Comparison of ENCODE assay signal across 11 cellular contexts in genomic region chr6:155333414-155333813, GRCh38. TPM values are rescaled to one million over a fixed set of nuclear protein-coding genes. Genes with fewer than 3 reads are reported as not detected.
DNase-seq lines count a peak whose midpoint lies in the region; ATAC-seq and TF ChIP-seq lines count a peak whose summit lies in the region.
"Had no signal": no experiment of that assay in that cellular context is flagged by ENCODE, and none has a peak within 500 bp of the region (broad histone marks: within the 10 kb centered on the region; RNA-seq: fewer than 3 reads in every experiment).

No MANE protein-coding gene starts in this region.

- TF ChIP-seq CTCF in SK-N-SH (IDR thresholded peaks at IDR 0.05) (no peak), testis (IDR thresholded peaks at IDR 0.05) (no peak), H9 (conservative IDR thresholded peaks at IDR 0.05) (no peak)

- H2BK20ac ChIP-seq in H9 (ENCODE audit: low read depth, low read length, poor library complexity, severe bottlenecking), result no peak overlapping the region

- H2AFZ ChIP-seq in SK-N-SH (ENCODE audit: low read depth) (peak overlapping the region; percentile 13; the same call in 1 of the 2 replicates), H9 (ENCODE audit: low read length) (no peak overlapping the region)

- no peak overlapping the region for H4K91ac ChIP-seq in H9 (ENCODE audit: insufficient read length, low read depth, low read length)

- no peak overlapping the region for H2AK5ac ChIP-seq in H9 (ENCODE audit: insufficient read length, low read length)

- no peak for TF ChIP-seq EP300 in SK-N-SH (IDR thresholded peaks at IDR 0.05; ENCODE audit: borderline replicate concordance in 1 of 2, low read depth in 1 of 2, low read length in 1 of 2)

- no peak overlapping the region for H3K4me2 ChIP-seq in SK-N-SH
- no peak overlapping the region for H3K4me2 ChIP-seq in H9 (ENCODE audit: insufficient read depth, insufficient read length, low read length)

- no peak overlapping the region for H3K18ac ChIP-seq in H9 (ENCODE audit: insufficient read length, low read depth, low read length)

- H3K79me2 ChIP-seq in SK-N-SH (ENCODE audit: insufficient read depth) (no peaks in the 10 kb centered on the region), H9 (ENCODE audit: insufficient read depth, low read length) (no peaks in the 10 kb centered on the region)

- peak overlapping the region; percentile 24 to 93 (median 80) for H3K27ac Mint-ChIP-seq in naive B cell
- H3K27ac Mint-ChIP-seq in H9, result no peak overlapping the region

- H3K4me1 ChIP-seq in SK-N-SH (ENCODE audit: control insufficient read depth in 1 of 2, insufficient read depth in 2 of 2, low read depth in 1 of 2, low read length in 1 of 2), result peaks cover 0 to 2% of the 10 kb centered on the region in 2 experiments; a peak in 1 of 4 replicates
- no peaks in the 10 kb centered on the region for H3K4me1 ChIP-seq in testis
- H3K4me1 ChIP-seq in H9 (ENCODE audit: insufficient read depth, low read length), result no peaks in the 10 kb centered on the region

- no peaks in the 10 kb centered on the region for H3K27me3 ChIP-seq in SK-N-SH (ENCODE audit: insufficient read depth)
- no peaks in the 10 kb centered on the region for H3K27me3 ChIP-seq in testis
- H3K27me3 ChIP-seq in H9 (ENCODE audit: insufficient read depth, low read length), result no peaks in the 10 kb centered on the region

- no peak for TF ChIP-seq POLR2A in testis (IDR thresholded peaks at IDR 0.05)

- H3K79me1 ChIP-seq in H9 (ENCODE audit: insufficient read depth, low read depth, low read length, poor library complexity, severe bottlenecking), result no peaks in the 10 kb centered on the region

- no peak overlapping the region for H3K14ac ChIP-seq in H9 (ENCODE audit: insufficient read depth, low read length)

- TF ChIP-seq RAD21 in SK-N-SH (IDR thresholded peaks at IDR 0.05; ENCODE audit: low read length), result no peak

- peaks cover 19 to 33% (median 26%) of the 10 kb centered on the region in 3 donors for H3K4me1 Mint-ChIP-seq in naive B cell
- H3K4me1 Mint-ChIP-seq in H9, result peaks cover 8 to 9% of the 10 kb centered on the region in 2 experiments; a peak in 3 of 4 replicates

- H2BK5ac ChIP-seq in H9 (ENCODE audit: insufficient read length, low read length), result no peak overlapping the region

- DNase-seq in SK-N-SH (no peak), naive B cell (no peak), testis (no peak), NCI-H510A treated with DMSO at 0.1 percent for 48 hours (lab: John Stamatoyannopoulos, UW) (no peak), H9 (no peak)
- DNase-seq: activated gamma-delta T cell treated with Interleukin-2 at 50 U/mL for 16 hours had no signal

- CTCF ChIA-PET in SK-N-SH (lab: Yijun Ruan, JAX), result no interaction called here

- H3K36me3 ChIP-seq in SK-N-SH (replicated peaks in 1 of 2; ENCODE audit: control insufficient read depth in 1 of 2, insufficient read depth in 2 of 2, low read length in 1 of 2) (no peaks in the 10 kb centered on the region), testis (ENCODE audit: low read depth, missing control alignments) (no peaks in the 10 kb centered on the region)

- ATAC-seq in SK-N-SH treated with all-trans-retinoic acid at 6 μM for 48 hours, result no peak
- ATAC-seq in GM21515 (IDR thresholded peaks at IDR 0.05; ENCODE audit: unreplicated experiment), result peak; percentile 76
- ATAC-seq in HG03439 (IDR thresholded peaks at IDR 0.05; ENCODE audit: unreplicated experiment), result peak; percentile 69
- ATAC-seq in naive B cell (ENCODE audit: low read depth in 2 of 2), result peak; percentile 12 to 28
- ATAC-seq: Panc1 had no signal

- WGBS in SK-N-SH (ENCODE audit: low lambda C conversion rate), result 89% methylated on average over 5 of the region's 5 CpGs
- 74 to 80% methylated on average over 5 of the region's 5 CpGs for WGBS in testis, 2 donors
- WGBS in H9 (ENCODE audit: extremely low coverage, insufficient read length, low lambda C conversion rate), result no CpG with 5 or more reads among the region's 5 CpGs

- H3K4me3 Mint-ChIP-seq in naive B cell (peak overlapping the region in 7 of 8 donors; percentile 37 to 77 (median 50)), H9 (no peak overlapping the region)

- no peak overlapping the region for H4K8ac ChIP-seq in H9 (replicated peaks; ENCODE audit: insufficient read length, low read depth, low read length)

- H3K9me3 ChIP-seq in SK-N-SH (no peaks in the 10 kb centered on the region), testis (no peaks in the 10 kb centered on the region), H9 (ENCODE audit: control insufficient read depth, low read depth, low read length) (no peaks in the 10 kb centered on the region)

- no peak overlapping the region for H2BK12ac ChIP-seq in H9 (ENCODE audit: insufficient read length, low read depth, low read length)

- peaks cover 5 to 16% (median 7%) of the 10 kb centered on the region in 7 donors for H3K9me3 Mint-ChIP-seq in naive B cell
- peaks cover 9 to 16% of the 10 kb centered on the region in 2 experiments for H3K9me3 Mint-ChIP-seq in H9

- no peaks in the 10 kb centered on the region for H3F3A ChIP-seq in SK-N-SH (replicated peaks; ENCODE audit: insufficient read depth)

- peaks cover 2% of the 10 kb centered on the region for H3K23me2 ChIP-seq in H9 (ENCODE audit: insufficient read length, low read depth, low read length, poor library complexity, severe bottlenecking)

- no peak overlapping the region for H3K56ac ChIP-seq in H9 (ENCODE audit: insufficient read length, low read depth, low read length)

- H3K36me3 Mint-ChIP-seq in naive B cell (peaks cover 0 to 6% of the 10 kb centered on the region in 2 donors), H9 (ENCODE audit: insufficient read depth in 1 of 3, low read depth in 3 of 3) (peaks cover 0 to 11% (median 0%) of the 10 kb centered on the region in 3 experiments; a peak in 4 of 7 replicates)

- H3K27me3 Mint-ChIP-seq in naive B cell, result no peaks in the 10 kb centered on the region
- H3K27me3 Mint-ChIP-seq in H9 (ENCODE audit: low read depth), result no peaks in the 10 kb centered on the region; the same call in 1 of the 2 replicates

- no peak overlapping the region for H2BK120ac ChIP-seq in H9 (ENCODE audit: low read depth, low read length, poor library complexity, severe bottlenecking)

- intact Hi-C loops in testis (cut with DNase I; ENCODE audit: low total_unique reads), result no loop called here

- no peak overlapping the region for H4K5ac ChIP-seq in H9 (ENCODE audit: insufficient read length, low read depth, low read length)

- no peak overlapping the region for H3T11ph ChIP-seq in H9 (ENCODE audit: low read length)

- H4K20me1 ChIP-seq in SK-N-SH (ENCODE audit: insufficient read depth), result no peaks in the 10 kb centered on the region
- H4K20me1 ChIP-seq in H9 (ENCODE audit: control insufficient read depth, insufficient read depth, insufficient read length), result no peaks in the 10 kb centered on the region

- H3K27ac ChIP-seq in SK-N-SH (ENCODE audit: low read depth in 2 of 2, low read length in 1 of 2), result no peak overlapping the region
- no peak overlapping the region for H3K27ac ChIP-seq in testis
- no peak overlapping the region for H3K27ac ChIP-seq in H9 (ENCODE audit: insufficient read length, low read depth, low read length)
- H3K27ac ChIP-seq: 22Rv1 had no signal

- no peak overlapping the region for H3K23ac ChIP-seq in H9 (ENCODE audit: insufficient read length, low read depth, low read length)

- H3K4ac ChIP-seq in H9 (ENCODE audit: low read depth, low read length), result no peak overlapping the region

- no peak overlapping the region for H2BK15ac ChIP-seq in H9 (ENCODE audit: low read depth, low read length)

- no peaks in the 10 kb centered on the region for H3K9me2 ChIP-seq in SK-N-SH

- no peak overlapping the region for H3K9ac ChIP-seq in SK-N-SH
- H3K9ac ChIP-seq in H9 (ENCODE audit: extremely low read depth, insufficient read length, low read length), result no peak overlapping the region

- POLR2A ChIA-PET in SK-N-SH (lab: Yijun Ruan, JAX), result no interaction called here

- H3K4me3 ChIP-seq in SK-N-SH (ENCODE audit: low read depth in 2 of 2, low read length in 1 of 2), result no peak overlapping the region
- no peak overlapping the region for H3K4me3 ChIP-seq in testis

TF ChIP-seq in SK-N-SH, 30 proteins besides CTCF, POLR2A, EP300 and RAD21 (continues in another document):
- TF ChIP-seq JUND (IDR thresholded peaks at IDR 0.05), result no peak

TF ChIP-seq in SK-N-SH treated with all-trans-retinoic acid at 6 μM for 48 hours, 23 proteins besides CTCF, POLR2A, EP300 and RAD21:
- TF ChIP-seq, protein P1, sequence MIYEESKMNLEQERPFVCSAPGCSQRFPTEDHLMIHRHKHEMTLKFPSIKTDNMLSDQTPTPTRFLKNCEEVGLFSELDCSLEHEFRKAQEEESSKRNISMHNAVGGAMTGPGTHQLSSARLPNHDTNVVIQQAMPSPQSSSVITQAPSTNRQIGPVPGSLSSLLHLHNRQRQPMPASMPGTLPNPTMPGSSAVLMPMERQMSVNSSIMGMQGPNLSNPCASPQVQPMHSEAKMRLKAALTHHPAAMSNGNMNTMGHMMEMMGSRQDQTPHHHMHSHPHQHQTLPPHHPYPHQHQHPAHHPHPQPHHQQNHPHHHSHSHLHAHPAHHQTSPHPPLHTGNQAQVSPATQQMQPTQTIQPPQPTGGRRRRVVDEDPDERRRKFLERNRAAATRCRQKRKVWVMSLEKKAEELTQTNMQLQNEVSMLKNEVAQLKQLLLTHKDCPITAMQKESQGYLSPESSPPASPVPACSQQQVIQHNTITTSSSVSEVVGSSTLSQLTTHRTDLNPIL (CRISPR knock-in tag; IDR thresholded peaks at IDR 0.05; ENCODE audit: low read depth), result no peak
- TF ChIP-seq PPARA (CRISPR knock-in tag; IDR thresholded peaks at IDR 0.05; ENCODE audit: borderline replicate concordance) (no peak), CSRNP3 (CRISPR knock-in tag; IDR thresholded peaks at IDR 0.05) (no peak)

RNA-seq across cellular contexts. Expression of gene TFB1M, which starts 19.1 kb away (rescaled TPM):
- 28.4 and 36.1 TPM in 2 replicates for polyA plus RNA-seq in SK-N-SH (2012; rRNA removed)
- 29.4 and 31.6 TPM in 2 replicates for polyA plus RNA-seq in SK-N-SH (2012; cell fraction: cytosol; rRNA removed)
- polyA plus RNA-seq in SK-N-SH (2012; cell fraction: nucleus; rRNA removed), result 64.7 and 89.2 TPM in 2 replicates
- 10 to 100 TPM in 5 of 6 donors, 1 to 10 TPM in 1; 8.6 to 20.0 (median 14.9) TPM for polyA plus RNA-seq in naive B cell (ENCODE audit: low read depth in 6 of 6)
- 10 to 100 TPM; 32.2 to 47.1 TPM for total RNA-seq in testis
- 36.1 TPM for polyA plus RNA-seq in testis (ENCODE audit: insufficient read depth, low read depth, low replicate concordance)
- total RNA-seq in H9 (2021), result 28.6 and 31.5 TPM in 2 replicates

Comparison
In these comparisons a context has a peak if more than half of its experiments do, and no peak if none do; other contexts are left out.
1. H3K27ac Mint-ChIP-seq: peak in naive B cell (6 of 6); none in H9 (0 of 3).
2. H3K4me3 Mint-ChIP-seq: peak in naive B cell (7 of 8); none in H9 (0 of 2).